Comparison of ENCODE assay signal across 29 cellular contexts in genomic region chr15:59605994-59606393, GRCh38. TPM values are rescaled to one million over a fixed set of nuclear protein-coding genes. Genes with fewer than 3 reads are reported as not detected.
DNase-seq lines count a peak whose midpoint lies in the region; ATAC-seq, FAIRE-seq and TF ChIP-seq lines count a peak whose summit lies in the region.
"Had no signal": no experiment of that assay in that cellular context is flagged by ENCODE, and none has a peak within 500 bp of the region (broad histone marks: within the 10 kb centered on the region; RNA-seq: fewer than 3 reads in every experiment).

No MANE protein-coding gene starts in this region.

- H3K27ac ChIP-seq in colonic mucosa: no peak overlapping the region
- H3K27ac ChIP-seq: BLaER1 treated with 17β-estradiol and CSF1 and Interleukin-3, amounts not matched to agents 10 nM and 100 nM; C4-2B had no signal

- H3K36me3 ChIP-seq in colonic mucosa (no peaks in the 10 kb centered on the region), mucosa of descending colon (ENCODE audit: low read depth) (no peaks in the 10 kb centered on the region)
- H3K36me3 ChIP-seq: BLaER1 treated with 17β-estradiol and CSF1 and Interleukin-3, amounts not matched to agents 10 nM and 100 nM had no signal

- ATAC-seq in mucosa of descending colon: peak; percentile 53
- ATAC-seq: CD8-positive, alpha-beta T cell; GM12878 had no signal

- no peaks in the 10 kb centered on the region for H3K9me3 ChIP-seq in colonic mucosa
- H3K9me3 ChIP-seq in mucosa of descending colon: peaks cover 16% of the 10 kb centered on the region

- no peaks in the 10 kb centered on the region for H3K27me3 ChIP-seq in colonic mucosa
- H3K27me3 ChIP-seq: BLaER1 treated with 17β-estradiol and CSF1 and Interleukin-3, amounts not matched to agents 10 nM and 100 nM had no signal

- in situ Hi-C loops in ACHN (cut with HindIII; ENCODE audit: low pct_ligation_motif_present, low pct_unique_long_range_greater_than_20kb, low sequenced_read_pairs): no loop called here

- no peaks in the 10 kb centered on the region for H3K4me1 ChIP-seq in colonic mucosa
- H3K4me1 ChIP-seq in mucosa of descending colon (ENCODE audit: low read depth): no peaks in the 10 kb centered on the region
- H3K4me1 ChIP-seq: Caco-2 had no signal

- FAIRE-seq in D721Med (lab: Jason Lieb, UNC): no peak
- FAIRE-seq: A204.1, GM12878, GM12892, GM18507, GM19239 had no signal

- DNase-seq in colonic mucosa (peak; percentile 65), mucosa of descending colon (peak in 2 of 3 donors; percentile 62 to 74), D721Med (ENCODE audit: insufficient read length, low spot score) (no peak), HCEC 1CT (no peak), ACHN (no peak)
- DNase-seq: 8988T; AML-193; Caco-2; Calu3; CD4-positive, alpha-beta T cell; CD8-positive, alpha-beta T cell; DMS 273 treated with DMSO at 0.1 percent for 48 hours; DMS153; DMS53; DMS79; DND-41; EL; GDM1 had no signal

- TF ChIP-seq CTCF in colonic mucosa (IDR thresholded peaks at IDR 0.05) (no peak), mucosa of descending colon (IDR thresholded peaks at IDR 0.05) (no peak), D721Med (IDR thresholded peaks at IDR 0.05; ENCODE audit: insufficient read depth, missing control alignments) (no peak)

- H3K4me3 ChIP-seq in colonic mucosa (no peak overlapping the region), mucosa of descending colon (no peak overlapping the region)
- H3K4me3 ChIP-seq: BLaER1 treated with 17β-estradiol and CSF1 and Interleukin-3, amounts not matched to agents 10 nM and 100 nM; GM12878 had no signal

- no peak overlapping the region for H3K9ac ChIP-seq in colonic mucosa (ENCODE audit: low read depth in 2 of 2, low read length in 2 of 2)
- H3K9ac ChIP-seq: BLaER1 treated with 17β-estradiol and CSF1 and Interleukin-3, amounts not matched to agents 10 nM and 100 nM had no signal

- intact Hi-C loops in colonic mucosa (cut with DNase I) (no loop called here), mucosa of descending colon (cut with DNase I, micrococcal nuclease) (no loop called here)

RNA-seq across cellular contexts. Expression of gene GCNT3, which starts 5.6 kb away (rescaled TPM):
- total RNA-seq in colonic mucosa: 100 to 1,000 TPM; 261 to 365 TPM
- total RNA-seq in mucosa of descending colon: 100 to 1,000 TPM; 239 to 506 (median 426) TPM
- total RNA-seq: A673; B cell; CD4-positive, alpha-beta T cell; CD8-positive, alpha-beta T cell; Daoy; G401 had no signal

RNA-seq across cellular contexts. Expression of gene GTF2A2, which starts 51.3 kb away (rescaled TPM):
- total RNA-seq in colonic mucosa (100 to 1,000 TPM; 117 to 143 TPM), mucosa of descending colon (100 to 1,000 TPM in 1 of 3 donors, 10 to 100 TPM in 2; 87.8 to 145 (median 99.6) TPM)

Comparison
In these comparisons a context has a peak if more than half of its experiments do, and no peak if none do; other contexts are left out.
1. DNase-seq: peak in colonic mucosa (single experiment) and mucosa of descending colon (2 of 3); none in D721Med (single experiment), HCEC 1CT (single experiment) and ACHN (single experiment).